ENCODE assay signal across 8 cellular contexts in genomic region chr11:117232022-117232878, GRCh38. TPM values are rescaled to one million over a fixed set of nuclear protein-coding genes. Genes with fewer than 3 reads are reported as not detected.
DNase-seq lines count a peak whose midpoint lies in the region; ATAC-seq and TF ChIP-seq lines count a peak whose summit lies in the region.

PCSK7 (minus strand) TSS chr11:117232073; CDS start chr11:117229844, 2,229 bp downstream.
RNF214 (plus strand) TSS chr11:117232671; CDS start chr11:117234273, 1,602 bp downstream.

- no peaks in the 10 kb centered on the region for H3K9me2 ChIP-seq in SK-N-SH

- CTCF ChIA-PET in SK-N-SH (lab: Yijun Ruan, JAX), result interaction anchor here (0.6 to 3.0 kb wide), 21 partner anchors 9 to 441 kb away, joined by 3 to 21 read pairs (median 3); partner anchors contain the start of genes APOA5, BACE1-AS, PAFAH1B2 and SIDT2

- H3K9me3 Mint-ChIP-seq in activated naive CD4-positive, alpha-beta T cell treated with anti-CD3 and anti-CD28 coated beads, Interleukin-2, amount 50 U/mL, for 24 hours, result no peaks in the 10 kb centered on the region

- H3K27me3 ChIP-seq in SK-N-SH (ENCODE audit: insufficient read depth) (no peaks in the 10 kb centered on the region), osteoblast (ENCODE audit: insufficient read depth, low read length) (no peaks in the 10 kb centered on the region), thoracic aorta (replicated peaks; ENCODE audit: insufficient read depth) (no peaks in the 10 kb centered on the region)

- H3K4me3 ChIP-seq in SK-N-SH (ENCODE audit: low read depth in 2 of 2, low read length in 1 of 2), result peak within 1 kb of the TSS; percentile 96 to 99
- peak within 1 kb of the TSS; percentile 94 for H3K4me3 ChIP-seq in osteoblast (ENCODE audit: insufficient read depth, low read length)
- H3K4me3 ChIP-seq in thoracic aorta, result peak within 1 kb of the TSS; percentile 81

- peak within 1 kb of the TSS; percentile 98 for H3K4me2 ChIP-seq in SK-N-SH
- H3K4me2 ChIP-seq in osteoblast (ENCODE audit: insufficient read depth, low read length), result peak within 1 kb of the TSS; percentile 95

- H3K9me3 ChIP-seq in SK-N-SH (no peaks in the 10 kb centered on the region), osteoblast (ENCODE audit: low read depth, low read length) (no peaks in the 10 kb centered on the region), thoracic aorta (no peaks in the 10 kb centered on the region)

- H4K20me1 ChIP-seq in SK-N-SH (ENCODE audit: insufficient read depth) (peaks cover 3% of the 10 kb centered on the region; the same call in 1 of the 2 replicates), osteoblast (ENCODE audit: insufficient read depth, low read length) (peaks cover 16% of the 10 kb centered on the region)

- TF ChIP-seq CTCF in LNCAP (IDR thresholded peaks at IDR 0.05) (peak; percentile 99), SK-N-SH (IDR thresholded peaks at IDR 0.05) (peak; percentile 89), osteoblast (IDR thresholded peaks at IDR 0.05; ENCODE audit: extremely low read depth, low read depth, low read length) (peak; percentile 65), thoracic aorta (IDR thresholded peaks at IDR 0.05) (peak; percentile 87)

- H3K9ac ChIP-seq in SK-N-SH, result peak within 1 kb of the TSS; percentile 87

- peaks cover 14% of the 10 kb centered on the region for H3K36me3 Mint-ChIP-seq in activated naive CD4-positive, alpha-beta T cell treated with anti-CD3 and anti-CD28 coated beads, Interleukin-2, amount 50 U/mL, for 24 hours

- peaks cover 40% of the 10 kb centered on the region for H3K4me1 Mint-ChIP-seq in activated naive CD4-positive, alpha-beta T cell treated with anti-CD3 and anti-CD28 coated beads, Interleukin-2, amount 50 U/mL, for 24 hours

- H3K36me3 ChIP-seq in SK-N-SH (replicated peaks in 1 of 2; ENCODE audit: control insufficient read depth in 1 of 2, insufficient read depth in 2 of 2, low read length in 1 of 2), result peaks cover 11 to 32% of the 10 kb centered on the region in 2 experiments
- H3K36me3 ChIP-seq in osteoblast (ENCODE audit: insufficient read depth, low read length), result peaks cover 28% of the 10 kb centered on the region
- peaks cover 25% of the 10 kb centered on the region for H3K36me3 ChIP-seq in thoracic aorta

- peak within 1 kb of the TSS; percentile 83 to 93 for H3K27ac ChIP-seq in SK-N-SH (ENCODE audit: low read depth in 2 of 2, low read length in 1 of 2)
- peak within 1 kb of the TSS; percentile 78 for H3K27ac ChIP-seq in osteoblast (ENCODE audit: low read depth, low read length)
- H3K27ac ChIP-seq in thoracic aorta, result peak within 1 kb of the TSS; percentile 85 to 86

- POLR2A ChIA-PET in SK-N-SH (lab: Yijun Ruan, JAX), result interaction anchor here (0.7 to 1.2 kb wide), 6 partner anchors 9 to 460 kb away, joined by 3 to 4 read pairs (median 4); partner anchors contain the start of genes BUD13 and CEP164

- H3K4me1 ChIP-seq in SK-N-SH (ENCODE audit: control insufficient read depth in 1 of 2, insufficient read depth in 2 of 2, low read depth in 1 of 2, low read length in 1 of 2) (peaks cover 9 to 22% of the 10 kb centered on the region in 2 experiments; a peak in 3 of 4 replicates), osteoblast (ENCODE audit: insufficient read depth, low read length) (peaks cover 33% of the 10 kb centered on the region), thoracic aorta (ENCODE audit: control insufficient read depth in 1 of 2, low read depth in 2 of 2) (peaks cover 7 to 30% of the 10 kb centered on the region in 2 donors)

- ATAC-seq in GM21825 (IDR thresholded peaks at IDR 0.05; ENCODE audit: unreplicated experiment) (peak; percentile 64), thoracic aorta (ENCODE audit: insufficient number of reproducible peaks, low FRiP score, low read depth) (peak; percentile 66)

- WGBS in SK-N-SH (ENCODE audit: low lambda C conversion rate), result 0% methylated on average over 22 of the region's 104 CpGs

- DNase-seq in EL (peak; percentile 75), SK-N-SH (peak; percentile 99), glomerular endothelial cell (ENCODE audit: extremely low read depth, low read depth, low spot score) (no peak), osteoblast (ENCODE audit: insufficient read length, low spot score, missing footprints) (peak; percentile 100), thoracic aorta (ENCODE audit: low spot score) (no peak)

- no peaks in the 10 kb centered on the region for H3K27me3 Mint-ChIP-seq in activated naive CD4-positive, alpha-beta T cell treated with anti-CD3 and anti-CD28 coated beads, Interleukin-2, amount 50 U/mL, for 24 hours

- H3K79me2 ChIP-seq in SK-N-SH (ENCODE audit: insufficient read depth) (peaks cover 71% of the 10 kb centered on the region), osteoblast (ENCODE audit: insufficient read depth, low read length) (peaks cover 67% of the 10 kb centered on the region)

- peak; percentile 28; the same call in 1 of the 2 replicates for TF ChIP-seq RAD21 in SK-N-SH (IDR thresholded peaks at IDR 0.05; ENCODE audit: low read length)

- peak within 1 kb of the TSS; percentile 100 for H3K4me3 Mint-ChIP-seq in activated naive CD4-positive, alpha-beta T cell treated with anti-CD3 and anti-CD28 coated beads, Interleukin-2, amount 50 U/mL, for 24 hours

- 0 out of 4 replicates have a peak, but pooled peaks of 1 of the 2 experiments have one; percentile 16 for TF ChIP-seq EP300 in SK-N-SH (IDR thresholded peaks at IDR 0.05; ENCODE audit: borderline replicate concordance in 1 of 2, low read depth in 1 of 2, low read length in 1 of 2)

- H2AFZ ChIP-seq in SK-N-SH (ENCODE audit: low read depth) (peak within 1 kb of the TSS; percentile 100), osteoblast (ENCODE audit: low read length) (peak within 1 kb of the TSS; percentile 86)

- H3K27ac Mint-ChIP-seq in activated naive CD4-positive, alpha-beta T cell treated with anti-CD3 and anti-CD28 coated beads, Interleukin-2, amount 50 U/mL, for 24 hours, result peak within 1 kb of the TSS; percentile 100

- peaks cover 12% of the 10 kb centered on the region for H3F3A ChIP-seq in SK-N-SH (replicated peaks; ENCODE audit: insufficient read depth)

TF ChIP-seq in SK-N-SH, 30 proteins besides CTCF, POLR2A, EP300 and RAD21 (continues in another document):
- no peak for TF ChIP-seq RXRA (IDR thresholded peaks at IDR 0.05; ENCODE audit: borderline replicate concordance, low read depth)
- peak; percentile 76 for TF ChIP-seq GABPA (IDR thresholded peaks at IDR 0.05; ENCODE audit: low read depth)
- TF ChIP-seq FOSL2 (IDR thresholded peaks at IDR 0.05; ENCODE audit: borderline replicate concordance, low read depth), result no peak
- TF ChIP-seq RCOR1 (IDR thresholded peaks at IDR 0.05; ENCODE audit: low read length), result no peak; the same call in 1 of the 2 replicates
- TF ChIP-seq SMC3 (IDR thresholded peaks at IDR 0.05; ENCODE audit: low read depth, low read length), result peak; percentile 40; the same call in 1 of the 2 replicates
- TF ChIP-seq PBX3 (IDR thresholded peaks at IDR 0.05), result no peak
- no peak for TF ChIP-seq MEF2A (IDR thresholded peaks at IDR 0.05; ENCODE audit: borderline replicate concordance, low read depth)
- TF ChIP-seq SIN3A (IDR thresholded peaks at IDR 0.05; ENCODE audit: borderline replicate concordance, low read depth, low read length), result peak; percentile 84; the same call in 1 of the 2 replicates
- TF ChIP-seq TAF1 (IDR thresholded peaks at IDR 0.05; ENCODE audit: borderline replicate concordance, low read depth, low read length), result no peak
- no peak for TF ChIP-seq USF2 (IDR thresholded peaks at IDR 0.05; ENCODE audit: borderline replicate concordance, low read depth, low read length)
- TF ChIP-seq CHD2 (IDR thresholded peaks at IDR 0.05; ENCODE audit: low read length, partially characterized antibody), result peak; percentile 68
- peak; percentile 56 for TF ChIP-seq POLR2AphosphoS5 (IDR thresholded peaks at IDR 0.05; ENCODE audit: low read depth, low read length)
- peak; percentile 78 for TF ChIP-seq MXI1 (IDR thresholded peaks at IDR 0.05; ENCODE audit: low read depth, low read length)
- TF ChIP-seq IRF3 (IDR thresholded peaks at IDR 0.05; ENCODE audit: low read depth, low read length), result no peak

RNA-seq across cellular contexts. Expression of gene PCSK7, which starts in this region (rescaled TPM):
- polyA plus RNA-seq in SK-N-SH (2012; rRNA removed), result 49.7 and 52.1 TPM in 2 replicates
- polyA plus RNA-seq in SK-N-SH (2012; cell fraction: cytosol; rRNA removed), result 22.8 and 36.1 TPM in 2 replicates
- polyA plus RNA-seq in SK-N-SH (2012; cell fraction: nucleus; rRNA removed), result 133 and 171 TPM in 2 replicates
- total RNA-seq in glomerular endothelial cell (68.0 and 84.0 TPM in 2 replicates), osteoblast (44.5 and 51.9 TPM in 2 replicates), thoracic aorta (10 to 100 TPM; 41.4 to 90.2 TPM)

RNA-seq across cellular contexts. Expression of gene RNF214, which starts in this region (rescaled TPM):
- polyA plus RNA-seq in SK-N-SH (2012; rRNA removed), result 11.9 and 15.4 TPM in 2 replicates
- polyA plus RNA-seq in SK-N-SH (2012; cell fraction: cytosol; rRNA removed), result 10.4 and 11.4 TPM in 2 replicates
- 25.9 and 36.4 TPM in 2 replicates for polyA plus RNA-seq in SK-N-SH (2012; cell fraction: nucleus; rRNA removed)
- total RNA-seq in glomerular endothelial cell (8.0 and 13.1 TPM in 2 replicates), osteoblast (13.4 and 14.7 TPM in 2 replicates), thoracic aorta (10 to 100 TPM; 14.6 to 21.8 TPM)

Comparison
In these comparisons a context has a peak if more than half of its experiments do, and no peak if none do; other contexts are left out.
1. DNase-seq: peak in EL (single experiment), SK-N-SH (single experiment) and osteoblast (single experiment); none in glomerular endothelial cell (single experiment) and thoracic aorta (single experiment).
2. Peak in every context shown above with its lines, with median percentiles within 50 percentile points of each other: CTCF ChIP-seq, H3K27ac ChIP-seq and H3K4me3 ChIP-seq.